Comparison of ENCODE assay signal across 1 cellular context in genomic region chr19:38710928-38711725, GRCh38.
TF ChIP-seq lines count a peak whose summit lies in the region.

No MANE protein-coding gene starts in this region.

TF ChIP-seq in K562, 482 proteins besides CTCF, POLR2A, EP300 and RAD21 (continued from another document):
- peak; percentile 61; the same call in 1 of the 2 replicates for TF ChIP-seq ZBTB33 (CRISPR knock-in tag; IDR thresholded peaks at IDR 0.05)
- TF ChIP-seq, protein P1, sequence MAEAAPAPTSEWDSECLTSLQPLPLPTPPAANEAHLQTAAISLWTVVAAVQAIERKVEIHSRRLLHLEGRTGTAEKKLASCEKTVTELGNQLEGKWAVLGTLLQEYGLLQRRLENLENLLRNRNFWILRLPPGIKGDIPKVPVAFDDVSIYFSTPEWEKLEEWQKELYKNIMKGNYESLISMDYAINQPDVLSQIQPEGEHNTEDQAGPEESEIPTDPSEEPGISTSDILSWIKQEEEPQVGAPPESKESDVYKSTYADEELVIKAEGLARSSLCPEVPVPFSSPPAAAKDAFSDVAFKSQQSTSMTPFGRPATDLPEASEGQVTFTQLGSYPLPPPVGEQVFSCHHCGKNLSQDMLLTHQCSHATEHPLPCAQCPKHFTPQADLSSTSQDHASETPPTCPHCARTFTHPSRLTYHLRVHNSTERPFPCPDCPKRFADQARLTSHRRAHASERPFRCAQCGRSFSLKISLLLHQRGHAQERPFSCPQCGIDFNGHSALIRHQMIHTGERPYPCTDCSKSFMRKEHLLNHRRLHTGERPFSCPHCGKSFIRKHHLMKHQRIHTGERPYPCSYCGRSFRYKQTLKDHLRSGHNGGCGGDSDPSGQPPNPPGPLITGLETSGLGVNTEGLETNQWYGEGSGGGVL (CRISPR knock-in tag; IDR thresholded peaks at IDR 0.05) = no peak
- peak; percentile 53 for TF ChIP-seq RBM22 (IDR thresholded peaks at IDR 0.05; ENCODE audit: low read depth, low read length, poor library complexity, severe bottlenecking)
- TF ChIP-seq BRCA1 (IDR thresholded peaks at IDR 0.05) = no peak
- TF ChIP-seq BRCA1 (CRISPR knock-in tag; IDR thresholded peaks at IDR 0.05) = no peak
